ENCODE assay signal across 8 cellular contexts in genomic region chr2:43542285-43542933, GRCh38. TPM values are rescaled to one million over a fixed set of nuclear protein-coding genes. Genes with fewer than 3 reads are reported as not detected.
DNase-seq lines count a peak whose midpoint lies in the region; ATAC-seq, FAIRE-seq and TF ChIP-seq lines count a peak whose summit lies in the region.

No MANE protein-coding gene starts in this region.

- H3K4me3 ChIP-seq in kidney (ENCODE audit: low read length in 2 of 2), result no peak overlapping the region

- DNase-seq in SKM-1 treated with dmso at 0.1 percent for 144 hours (lab: John Stamatoyannopoulos, UW; ENCODE audit: unreplicated experiment) (peak; percentile 45), SKM-1 (lab: John Stamatoyannopoulos, UW; ENCODE audit: unreplicated experiment) (no peak), NCI-H1105 (lab: John Stamatoyannopoulos, UW) (peak; percentile 7), astrocyte of the hippocampus (ENCODE audit: low read depth, low spot score) (peak; percentile 67), kidney (no peak), urothelium cell line (ENCODE audit: low spot score) (peak; percentile 37), GM12892 (ENCODE audit: insufficient read length) (no peak)

- peak; percentile 95 for FAIRE-seq in kidney (lab: Jason Lieb, UNC)
- no peak for FAIRE-seq in urothelium cell line (lab: Jason Lieb, UNC)
- no peak for FAIRE-seq in GM12892 (lab: Jason Lieb, UNC)

- intact Hi-C loops in kidney (cut with DNase I), result no loop called here

- peaks cover 0 to 2% of the 10 kb centered on the region in 2 donors for H3K36me3 ChIP-seq in kidney (ENCODE audit: control insufficient read depth in 1 of 2, insufficient read depth in 2 of 2, low read length in 2 of 2)

- H3K4me1 ChIP-seq in kidney (ENCODE audit: control insufficient read depth in 1 of 2, insufficient read depth in 1 of 2, low read depth in 1 of 2, low read length in 2 of 2), result peaks cover 0 to 3% of the 10 kb centered on the region in 2 donors

- H3K9me3 ChIP-seq in kidney (ENCODE audit: control insufficient read depth in 1 of 2, low read length in 2 of 2), result no peaks in the 10 kb centered on the region

- no peak for ATAC-seq in HG03108 (IDR thresholded peaks at IDR 0.05; ENCODE audit: unreplicated experiment)

- no peak overlapping the region for H3K9ac ChIP-seq in kidney (ENCODE audit: low read length in 2 of 2)

- TF ChIP-seq POLR2A in GM12892 (IDR thresholded peaks at IDR 0.05; ENCODE audit: low read depth, low read length), result no peak

- TF ChIP-seq CTCF in kidney (IDR thresholded peaks at IDR 0.05; ENCODE audit: borderline replicate concordance, extremely low read depth, insufficient read depth), result peak; percentile 50

- no peak overlapping the region for H3K27ac ChIP-seq in kidney (ENCODE audit: low read depth in 2 of 2, low read length in 2 of 2)

RNA-seq across cellular contexts. Expression of gene THADA, which starts 53.4 kb away (rescaled TPM):
- total RNA-seq in kidney, result 45.1 TPM
- 21.4 TPM for polyA plus RNA-seq in kidney (ENCODE audit: insufficient read depth, low read depth, low replicate concordance)
- 15.2 TPM for polyA plus RNA-seq in GM12892 (2012; ENCODE audit: missing spikeins)

Comparison
In these comparisons a context has a peak if more than half of its experiments do, and no peak if none do; other contexts are left out.
1. DNase-seq: peak in SKM-1 treated with dmso at 0.1 percent for 144 hours (single experiment), NCI-H1105 (single experiment), astrocyte of the hippocampus (single experiment) and urothelium cell line (single experiment); none in SKM-1 (single experiment), kidney (single experiment) and GM12892 (single experiment).